ENCODE assay signal across 10 cellular contexts in genomic region chr11:12179019-12179418, GRCh38.
DNase-seq lines count a peak whose midpoint lies in the region; ATAC-seq and TF ChIP-seq lines count a peak whose summit lies in the region.
"Had no signal": no experiment of that assay in that cellular context is flagged by ENCODE, and none has a peak within 500 bp of the region (broad histone marks: within the 10 kb centered on the region; RNA-seq: fewer than 3 reads in every experiment).

No MANE protein-coding gene starts in this region.

- no peaks in the 10 kb centered on the region for H3K9me3 ChIP-seq in right atrium auricular region
- no peaks in the 10 kb centered on the region for H3K9me3 ChIP-seq in tibial nerve
- H3K9me3 ChIP-seq in CD8-positive, alpha-beta memory T cell (ENCODE audit: low read length) = no peaks in the 10 kb centered on the region
- H3K9me3 ChIP-seq: BLaER1 treated with 17β-estradiol and CSF1 and Interleukin-3, amounts not matched to agents 10 nM and 100 nM had no signal

- 79 to 91% methylated on average over 5 of the region's 5 CpGs for WGBS in tibial nerve, 2 donors

- H3K27ac Mint-ChIP-seq in activated CD8-positive, alpha-beta memory T cell treated with anti-CD3 and anti-CD28 coated beads, Interleukin-2, amount 10 ng/mL, durations not matched to agents 7 days and 5 days = peak overlapping the region; percentile 38
- peak overlapping the region; percentile 43 for H3K27ac Mint-ChIP-seq in activated CD8-positive, alpha-beta T cell treated with anti-CD3 and anti-CD28 coated beads, Interleukin-2, amount 10 ng/mL, durations not matched to agents 7 days and 5 days
- H3K27ac Mint-ChIP-seq in CD8-positive, alpha-beta memory T cell = peak overlapping the region in 4 of 8 donors; percentile 32 to 73 (median 66)
- H3K27ac Mint-ChIP-seq: activated naive CD4-positive, alpha-beta T cell treated with anti-CD3 and anti-CD28 coated beads, Interleukin-2, amount 10 ng/mL, durations not matched to agents 7 days and 5 days had no signal

- no peak for TF ChIP-seq EP300 in tibial nerve (IDR thresholded peaks at IDR 0.05)

- no peak overlapping the region for H3K4me3 Mint-ChIP-seq in activated CD8-positive, alpha-beta memory T cell treated with anti-CD3 and anti-CD28 coated beads, Interleukin-2, amount 10 ng/mL, durations not matched to agents 7 days and 5 days
- H3K4me3 Mint-ChIP-seq in activated CD8-positive, alpha-beta T cell treated with anti-CD3 and anti-CD28 coated beads, Interleukin-2, amount 10 ng/mL, durations not matched to agents 7 days and 5 days = no peak overlapping the region
- peak overlapping the region in 1 of 7 donors; percentile 25 for H3K4me3 Mint-ChIP-seq in CD8-positive, alpha-beta memory T cell
- H3K4me3 Mint-ChIP-seq: activated naive CD4-positive, alpha-beta T cell treated with anti-CD3 and anti-CD28 coated beads, Interleukin-2, amount 10 ng/mL, durations not matched to agents 7 days and 5 days had no signal

- no peak for ATAC-seq in activated CD8-positive, alpha-beta memory T cell treated with anti-CD3 and anti-CD28 coated beads, Interleukin-2, amount 10 ng/mL, durations not matched to agents 7 days and 5 days
- ATAC-seq in activated CD8-positive, alpha-beta T cell treated with anti-CD3 and anti-CD28 coated beads, Interleukin-2, amount 10 ng/mL, durations not matched to agents 7 days and 5 days = no peak
- ATAC-seq in HG02678 (IDR thresholded peaks at IDR 0.05; ENCODE audit: unreplicated experiment) = no peak

- no peaks in the 10 kb centered on the region for H3K27me3 Mint-ChIP-seq in activated CD8-positive, alpha-beta memory T cell treated with anti-CD3 and anti-CD28 coated beads, Interleukin-2, amount 10 ng/mL, durations not matched to agents 7 days and 5 days
- no peaks in the 10 kb centered on the region for H3K27me3 Mint-ChIP-seq in activated CD8-positive, alpha-beta T cell treated with anti-CD3 and anti-CD28 coated beads, Interleukin-2, amount 10 ng/mL, durations not matched to agents 7 days and 5 days (ENCODE audit: low read depth)
- peaks cover 0 to 1% of the 10 kb centered on the region in 2 donors for H3K27me3 Mint-ChIP-seq in CD8-positive, alpha-beta memory T cell
- H3K27me3 Mint-ChIP-seq: activated naive CD4-positive, alpha-beta T cell treated with anti-CD3 and anti-CD28 coated beads, Interleukin-2, amount 10 ng/mL, durations not matched to agents 7 days and 5 days had no signal

- H3K36me3 ChIP-seq in right atrium auricular region (no peaks in the 10 kb centered on the region), tibial nerve (no peaks in the 10 kb centered on the region)
- no peaks in the 10 kb centered on the region for H3K36me3 ChIP-seq in CD8-positive, alpha-beta memory T cell (ENCODE audit: insufficient read depth, low read length)
- H3K36me3 ChIP-seq: BLaER1 treated with 17β-estradiol and CSF1 and Interleukin-3, amounts not matched to agents 10 nM and 100 nM had no signal

- H3K4me3 ChIP-seq in right atrium auricular region (no peak overlapping the region), tibial nerve (no peak overlapping the region)
- no peak overlapping the region for H3K4me3 ChIP-seq in CD8-positive, alpha-beta memory T cell (ENCODE audit: low read length)
- H3K4me3 ChIP-seq: BLaER1 treated with 17β-estradiol and CSF1 and Interleukin-3, amounts not matched to agents 10 nM and 100 nM had no signal

- DNase-seq in activated CD8-positive, alpha-beta memory T cell treated with anti-CD3 and anti-CD28 coated beads, Interleukin-2, amount 10 ng/mL, durations not matched to agents 7 days and 5 days = no peak
- no peak for DNase-seq in activated CD8-positive, alpha-beta memory T cell treated with anti-CD3 and anti-CD28 coated beads, Interleukin-2, amount 50 U/mL, for 48 hours
- no peak for DNase-seq in activated CD8-positive, alpha-beta T cell treated with anti-CD3 and anti-CD28 coated beads, Interleukin-2, amount 10 ng/mL, durations not matched to agents 7 days and 5 days
- DNase-seq in right atrium auricular region (ENCODE audit: low spot score) = no peak
- no peak for DNase-seq in tibial nerve (ENCODE audit: low spot score in 2 of 2)
- no peak for DNase-seq in CD8-positive, alpha-beta memory T cell
- DNase-seq in LoVo (ENCODE audit: low spot score) = no peak
- DNase-seq: activated naive CD4-positive, alpha-beta T cell treated with anti-CD3 and anti-CD28 coated beads, Interleukin-2, amount 10 ng/mL, durations not matched to agents 7 days and 5 days had no signal

- H3K4me1 ChIP-seq in right atrium auricular region = peaks cover 0 to 77% of the 10 kb centered on the region in 2 donors
- H3K4me1 ChIP-seq in tibial nerve = peaks cover 0 to 28% (median 3%) of the 10 kb centered on the region in 4 donors
- H3K4me1 ChIP-seq in CD8-positive, alpha-beta memory T cell (ENCODE audit: insufficient read depth, low read length) = no peaks in the 10 kb centered on the region

- H3K4me1 Mint-ChIP-seq in activated CD8-positive, alpha-beta memory T cell treated with anti-CD3 and anti-CD28 coated beads, Interleukin-2, amount 10 ng/mL, durations not matched to agents 7 days and 5 days = peaks cover 65% of the 10 kb centered on the region
- peaks cover 58% of the 10 kb centered on the region for H3K4me1 Mint-ChIP-seq in activated CD8-positive, alpha-beta T cell treated with anti-CD3 and anti-CD28 coated beads, Interleukin-2, amount 10 ng/mL, durations not matched to agents 7 days and 5 days (ENCODE audit: low read depth)
- peaks cover 28 to 41% (median 33%) of the 10 kb centered on the region in 3 donors for H3K4me1 Mint-ChIP-seq in CD8-positive, alpha-beta memory T cell

- TF ChIP-seq POLR2A in tibial nerve (IDR thresholded peaks at IDR 0.05) = no peak

- POLR2A ChIA-PET in activated CD8-positive, alpha-beta T cell treated with anti-CD3 and anti-CD28 coated beads, Interleukin-2, amount 10 ng/mL, durations not matched to agents 7 days and 5 days (lab: Charles Lee) = interaction anchor here (0.8 to 3.5 kb wide), 3 partner anchors 11 to 22 kb away, joined by 5 to 12 read pairs (median 6); no protein-coding TSS in a partner anchor
- POLR2A ChIA-PET in CD8-positive, alpha-beta memory T cell (lab: Charles Lee) = no interaction called here

- TF ChIP-seq CTCF in right atrium auricular region (IDR thresholded peaks at IDR 0.05) = no peak
- TF ChIP-seq CTCF in tibial nerve (IDR thresholded peaks at IDR 0.05) = no peak

- H3K9me3 Mint-ChIP-seq in activated CD8-positive, alpha-beta memory T cell treated with anti-CD3 and anti-CD28 coated beads, Interleukin-2, amount 10 ng/mL, durations not matched to agents 7 days and 5 days (ENCODE audit: low read depth) = no peaks in the 10 kb centered on the region
- no peaks in the 10 kb centered on the region for H3K9me3 Mint-ChIP-seq in activated CD8-positive, alpha-beta T cell treated with anti-CD3 and anti-CD28 coated beads, Interleukin-2, amount 10 ng/mL, durations not matched to agents 7 days and 5 days (ENCODE audit: insufficient read depth)
- H3K9me3 Mint-ChIP-seq in CD8-positive, alpha-beta memory T cell = peaks cover 0 to 1% (median 0%) of the 10 kb centered on the region in 5 donors
- H3K9me3 Mint-ChIP-seq: activated naive CD4-positive, alpha-beta T cell treated with anti-CD3 and anti-CD28 coated beads, Interleukin-2, amount 10 ng/mL, durations not matched to agents 7 days and 5 days had no signal

- H3K27me3 ChIP-seq in right atrium auricular region = no peaks in the 10 kb centered on the region
- H3K27me3 ChIP-seq in tibial nerve = no peaks in the 10 kb centered on the region
- H3K27me3 ChIP-seq in CD8-positive, alpha-beta memory T cell (ENCODE audit: insufficient read depth, low read length, poor library complexity, severe bottlenecking) = no peaks in the 10 kb centered on the region
- H3K27me3 ChIP-seq: BLaER1 treated with 17β-estradiol and CSF1 and Interleukin-3, amounts not matched to agents 10 nM and 100 nM had no signal

- CTCF ChIA-PET in activated CD8-positive, alpha-beta memory T cell treated with anti-CD3 and anti-CD28 coated beads, Interleukin-2, amount 10 ng/mL, durations not matched to agents 7 days and 5 days (lab: Charles Lee) = interaction anchor here (0.9 to 2.5 kb wide), 10 partner anchors 8 to 92 kb away, joined by 3 to 13 read pairs (median 4); no protein-coding TSS in a partner anchor
- CTCF ChIA-PET in activated CD8-positive, alpha-beta T cell treated with anti-CD3 and anti-CD28 coated beads, Interleukin-2, amount 10 ng/mL, durations not matched to agents 7 days and 5 days (lab: Charles Lee) = interaction anchor here (1.0 to 3.5 kb wide), 8 partner anchors 9 to 57 kb away, joined by 3 to 15 read pairs (median 6); no protein-coding TSS in a partner anchor
- CTCF ChIA-PET in CD8-positive, alpha-beta memory T cell (lab: Charles Lee) = no interaction called here

- H3K27ac ChIP-seq in right atrium auricular region (peak overlapping the region; percentile 74 to 87), tibial nerve (peak overlapping the region in 3 of 4 donors; percentile 26 to 61 (median 39))
- H3K27ac ChIP-seq in CD8-positive, alpha-beta memory T cell (ENCODE audit: low read depth, low read length) = no peak overlapping the region
- H3K27ac ChIP-seq: BLaER1 treated with 17β-estradiol and CSF1 and Interleukin-3, amounts not matched to agents 10 nM and 100 nM had no signal

- peaks cover 34% of the 10 kb centered on the region for H3K36me3 Mint-ChIP-seq in activated CD8-positive, alpha-beta memory T cell treated with anti-CD3 and anti-CD28 coated beads, Interleukin-2, amount 10 ng/mL, durations not matched to agents 7 days and 5 days
- peaks cover 20% of the 10 kb centered on the region for H3K36me3 Mint-ChIP-seq in activated CD8-positive, alpha-beta T cell treated with anti-CD3 and anti-CD28 coated beads, Interleukin-2, amount 10 ng/mL, durations not matched to agents 7 days and 5 days (ENCODE audit: low read depth)
- H3K36me3 Mint-ChIP-seq in CD8-positive, alpha-beta memory T cell = peaks cover 0 to 2% (median 0%) of the 10 kb centered on the region in 3 donors
